8 cellular contexts compared by ENCODE assay signal in the genomic region with DNA sequence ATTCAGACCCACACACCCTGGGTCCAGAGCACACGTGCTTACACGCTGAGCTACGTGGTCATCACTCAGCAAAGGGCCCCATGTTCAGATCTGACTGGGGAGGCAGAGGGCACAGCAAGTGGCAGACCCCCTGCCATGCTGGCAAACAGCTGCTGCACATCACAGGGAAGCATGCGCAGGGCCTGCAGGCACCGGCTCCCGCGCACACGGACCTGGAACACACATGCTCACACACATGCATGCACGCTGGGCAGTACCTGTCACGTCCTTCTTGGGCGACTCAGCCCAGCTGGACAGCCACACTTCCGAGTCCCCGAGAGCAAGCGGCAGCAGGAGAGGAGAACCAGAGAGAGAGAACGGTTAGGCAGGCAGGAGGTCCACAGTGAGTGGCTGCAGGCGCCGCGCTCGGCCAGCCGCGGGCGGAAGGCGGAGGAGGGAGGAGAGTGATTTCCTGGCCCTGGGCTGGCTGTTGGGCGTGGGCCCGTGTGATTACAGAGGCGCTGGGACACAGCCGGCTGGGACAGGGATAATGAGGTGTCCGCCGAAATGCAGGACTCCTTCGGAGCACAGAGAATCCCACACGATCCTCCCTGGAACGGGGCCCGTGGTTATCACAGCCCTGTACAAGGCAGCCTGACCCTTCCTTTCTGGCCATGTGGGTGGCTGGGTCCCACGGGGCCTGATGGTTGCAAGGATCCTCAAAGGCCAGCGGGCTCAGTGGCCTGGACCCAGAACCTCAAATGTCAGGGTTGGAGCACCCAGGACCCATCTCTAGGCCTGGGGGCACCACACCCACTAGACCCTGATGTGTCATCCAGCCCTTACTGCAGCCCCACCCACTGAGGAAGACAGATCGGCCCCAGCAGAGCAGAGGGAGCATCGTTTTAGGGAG.
DNase-seq lines count a peak whose midpoint lies in the region; TF ChIP-seq lines count a peak whose summit lies in the region.

No MANE protein-coding gene starts in this region.

- TF ChIP-seq EP300 in ovary (IDR thresholded peaks at IDR 0.05): no peak

- H3K27me3 ChIP-seq in ovary (no peaks in the 10 kb centered on the region), Karpas-422 (ENCODE audit: low read length) (no peaks in the 10 kb centered on the region), Caco-2 (replicated peaks; ENCODE audit: control insufficient read depth, insufficient read depth, low read length) (no peaks in the 10 kb centered on the region)

- H2AFZ ChIP-seq in Karpas-422 (ENCODE audit: low read length): no peak overlapping the region

- CTCF ChIA-PET in Caco-2 (lab: Charles Lee): interaction anchor here (3.3 kb wide), 1 partner anchor 18 kb away, joined by 17 read pairs; no protein-coding TSS in a partner anchor

- no TSS peak for BruUV-seq in Caco-2 (replicated peaks; lab: Mats Ljungman, UMichigan)

- H3K36me3 ChIP-seq in ovary (no peaks in the 10 kb centered on the region), Karpas-422 (ENCODE audit: insufficient read depth, low read length) (no peaks in the 10 kb centered on the region), Caco-2 (ENCODE audit: control insufficient read depth, insufficient read depth, low read length) (peaks cover 1% of the 10 kb centered on the region; the same call in 1 of the 2 replicates)

- H3K4me1 ChIP-seq in ovary (ENCODE audit: insufficient read depth) (peaks cover 22% of the 10 kb centered on the region), Karpas-422 (ENCODE audit: low read length) (no peaks in the 10 kb centered on the region), Caco-2 (peaks cover 11% of the 10 kb centered on the region)

- POLR2A ChIA-PET in Caco-2 (lab: Charles Lee): no interaction called here

- DNase-seq in Caki2 (ENCODE audit: low read depth) (peak; percentile 14), fibroblast of gingiva (ENCODE audit: low read depth) (peak; percentile 46), ovary (peak; percentile 75 to 86 (median 82)), middle frontal gyrus (ENCODE audit: extremely low spot score, low spot score) (no peak), Karpas-422 (no peak), KG1 (lab: John Stamatoyannopoulos, UW) (no peak), Caco-2 (no peak)

- no peaks in the 10 kb centered on the region for H3K9me3 Mint-ChIP-seq in Caco-2 (ENCODE audit: unreplicated experiment)

- TF ChIP-seq CTCF in ovary (IDR thresholded peaks at IDR 0.05): no peak
- TF ChIP-seq CTCF in Caco-2 (IDR thresholded peaks at IDR 0.05; ENCODE audit: insufficient read depth in 1 of 2, low read depth in 1 of 2, low read length in 1 of 2, severe bottlenecking in 1 of 2, unreplicated experiment in 1 of 2): no peak

- WGBS in ovary, 3 donors: 4 to 6% (median 4%) methylated on average over 36 to 37 of the region's 37 CpGs

- no peak overlapping the region for H3K9ac ChIP-seq in Karpas-422 (ENCODE audit: low read length)

- H3K4me3 ChIP-seq in ovary (peak overlapping the region; percentile 13), Karpas-422 (ENCODE audit: low read length) (no peak overlapping the region), Caco-2 (ENCODE audit: low read depth, low read length) (no peak overlapping the region)

- no peaks in the 10 kb centered on the region for H3K4me1 Mint-ChIP-seq in Caco-2 (ENCODE audit: low read depth, unreplicated experiment)

- H3K9me3 ChIP-seq in ovary: no peaks in the 10 kb centered on the region
- no peaks in the 10 kb centered on the region for H3K9me3 ChIP-seq in Karpas-422 (ENCODE audit: low read length)
- no peaks in the 10 kb centered on the region for H3K9me3 ChIP-seq in Caco-2

- H3K4me2 ChIP-seq in Karpas-422 (ENCODE audit: low read depth, low read length, poor library complexity, severe bottlenecking): no peak overlapping the region

- no peak overlapping the region for H3K27ac Mint-ChIP-seq in Caco-2 (ENCODE audit: unreplicated experiment)

- H3K36me3 Mint-ChIP-seq in Caco-2 (ENCODE audit: insufficient read depth, unreplicated experiment): peaks cover 5% of the 10 kb centered on the region

- no peak for TF ChIP-seq POLR2A in ovary (IDR thresholded peaks at IDR 0.05)

- no peak overlapping the region for H3K4me3 Mint-ChIP-seq in Caco-2 (ENCODE audit: unreplicated experiment)

- H3K27me3 Mint-ChIP-seq in Caco-2 (ENCODE audit: insufficient read depth, unreplicated experiment): no peaks in the 10 kb centered on the region

- H3K79me2 ChIP-seq in Karpas-422 (ENCODE audit: low read length): no peaks in the 10 kb centered on the region

- no peaks in the 10 kb centered on the region for H3K9me2 ChIP-seq in Karpas-422 (replicated peaks; ENCODE audit: insufficient read depth, low read length)

- in situ Hi-C loops in Caki2 (cut with HindIII; ENCODE audit: low pct_unique_long_range_greater_than_20kb, low sequenced_read_pairs): no loop called here

- no peaks in the 10 kb centered on the region for H4K20me1 ChIP-seq in Karpas-422 (ENCODE audit: insufficient read depth, low read depth, low read length)

- intact Hi-C loops in ovary (cut with DNase I): loop anchor here in 2 of 4 donors (5.0 to 10.0 kb wide), 2 partner anchors 54 to 56 kb away; no protein-coding TSS in a partner anchor
- intact Hi-C loops in Caco-2 (cut with micrococcal nuclease; ENCODE audit: unreplicated experiment): no loop called here

- H3K27ac ChIP-seq in ovary: peak overlapping the region in 1 of 2 donors; percentile 24
- no peak overlapping the region for H3K27ac ChIP-seq in Karpas-422 (ENCODE audit: low read length)

TF ChIP-seq in PFSK-1, 5 proteins besides CTCF, POLR2A, EP300 and RAD21:
- TF ChIP-seq SIN3A (IDR thresholded peaks at IDR 0.05; ENCODE audit: borderline replicate concordance, insufficient read depth, low read length) (no peak), POLR2AphosphoS5 (IDR thresholded peaks at IDR 0.05; ENCODE audit: low read depth, low read length) (no peak), TAF1 (IDR thresholded peaks at IDR 0.05; ENCODE audit: borderline replicate concordance, insufficient read depth, low read length) (no peak), FOXP2 (optimal IDR thresholded peaks at IDR 0.05; ENCODE audit: borderline replicate concordance, extremely low read depth, extremely low read length, insufficient read depth) (peak; percentile 81)
- TF ChIP-seq, protein P1, sequence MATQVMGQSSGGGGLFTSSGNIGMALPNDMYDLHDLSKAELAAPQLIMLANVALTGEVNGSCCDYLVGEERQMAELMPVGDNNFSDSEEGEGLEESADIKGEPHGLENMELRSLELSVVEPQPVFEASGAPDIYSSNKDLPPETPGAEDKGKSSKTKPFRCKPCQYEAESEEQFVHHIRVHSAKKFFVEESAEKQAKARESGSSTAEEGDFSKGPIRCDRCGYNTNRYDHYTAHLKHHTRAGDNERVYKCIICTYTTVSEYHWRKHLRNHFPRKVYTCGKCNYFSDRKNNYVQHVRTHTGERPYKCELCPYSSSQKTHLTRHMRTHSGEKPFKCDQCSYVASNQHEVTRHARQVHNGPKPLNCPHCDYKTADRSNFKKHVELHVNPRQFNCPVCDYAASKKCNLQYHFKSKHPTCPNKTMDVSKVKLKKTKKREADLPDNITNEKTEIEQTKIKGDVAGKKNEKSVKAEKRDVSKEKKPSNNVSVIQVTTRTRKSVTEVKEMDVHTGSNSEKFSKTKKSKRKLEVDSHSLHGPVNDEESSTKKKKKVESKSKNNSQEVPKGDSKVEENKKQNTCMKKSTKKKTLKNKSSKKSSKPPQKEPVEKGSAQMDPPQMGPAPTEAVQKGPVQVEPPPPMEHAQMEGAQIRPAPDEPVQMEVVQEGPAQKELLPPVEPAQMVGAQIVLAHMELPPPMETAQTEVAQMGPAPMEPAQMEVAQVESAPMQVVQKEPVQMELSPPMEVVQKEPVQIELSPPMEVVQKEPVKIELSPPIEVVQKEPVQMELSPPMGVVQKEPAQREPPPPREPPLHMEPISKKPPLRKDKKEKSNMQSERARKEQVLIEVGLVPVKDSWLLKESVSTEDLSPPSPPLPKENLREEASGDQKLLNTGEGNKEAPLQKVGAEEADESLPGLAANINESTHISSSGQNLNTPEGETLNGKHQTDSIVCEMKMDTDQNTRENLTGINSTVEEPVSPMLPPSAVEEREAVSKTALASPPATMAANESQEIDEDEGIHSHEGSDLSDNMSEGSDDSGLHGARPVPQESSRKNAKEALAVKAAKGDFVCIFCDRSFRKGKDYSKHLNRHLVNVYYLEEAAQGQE (IDR thresholded peaks at IDR 0.05; ENCODE audit: insufficient read depth in 1 of 2, low read depth in 2 of 2, low read length in 2 of 2): 0 out of 4 replicates have a peak, but pooled peaks of 1 of the 2 experiments have one; percentile 16

Comparison
In these comparisons a context has a peak if more than half of its experiments do, and no peak if none do; other contexts are left out.
1. DNase-seq: peak in Caki2 (single experiment), fibroblast of gingiva (single experiment) and ovary (5 of 5); none in middle frontal gyrus (single experiment), Karpas-422 (single experiment), KG1 (single experiment) and Caco-2 (0 of 2).